Comparison of ENCODE assay signal across 22 cellular contexts in genomic region chr2:14996306-14997014, GRCh38.
"Had no signal": no experiment of that assay in that cellular context is flagged by ENCODE, and none has a peak within 500 bp of the region (broad histone marks: within the 10 kb centered on the region; RNA-seq: fewer than 3 reads in every experiment).

No MANE protein-coding gene starts in this region.

- FAIRE-seq: kidney had no signal

- H3K27me3 Mint-ChIP-seq: natural killer cell treated with Interleukin-12 subunit alpha and Interleukin-12 subunit beta and Interleukin-15 and Interleukin-18, amount 100 ng/mL, for 72 hours had no signal

- H3K36me3 ChIP-seq: colonic mucosa, left ventricle myocardium inferior, lower lobe of right lung, prostate gland, spleen, stomach had no signal

- H3K4me2 ChIP-seq: hepatocyte had no signal

- H3K9me3 Mint-ChIP-seq: memory B cell; mesothelial cell of epicardium; natural killer cell treated with Interleukin-12 subunit alpha and Interleukin-12 subunit beta and Interleukin-15 and Interleukin-18, amount 100 ng/mL, for 72 hours had no signal

- H3K4me3 ChIP-seq: colonic mucosa, hepatocyte, left ventricle myocardium inferior, lower lobe of right lung, prostate gland, spleen, stomach had no signal

- DNase-seq: colonic mucosa; dermis blood vessel endothelial cell; erythroblast; foreskin keratinocyte; kidney; left cardiac atrium; left ventricle myocardium inferior; lower lobe of right lung; spleen; stimulated activated CD4-positive, alpha-beta T cell treated with anti-CD3 and anti-CD28 coated beads, Interleukin-15, amount 100 ng/mL, for 24 hours; stimulated activated CD4-positive, alpha-beta T cell treated with anti-CD3 and anti-CD28 coated beads, Interleukin-1b, Interleukin-23, amount 100 ng/mL, for 48 hours; stimulated activated naive CD4-positive, alpha-beta T cell; stomach; substantia nigra; trophoblast cell had no signal

- H3K27me3 ChIP-seq: colonic mucosa, foreskin keratinocyte, hepatocyte, spleen, stomach had no signal

- H2AFZ ChIP-seq: hepatocyte, parathyroid adenoma had no signal

- H3K27ac Mint-ChIP-seq: memory B cell; mesothelial cell of epicardium; natural killer cell treated with Interleukin-12 subunit alpha and Interleukin-12 subunit beta and Interleukin-15 and Interleukin-18, amount 100 ng/mL, for 72 hours had no signal

- H3K4me3 Mint-ChIP-seq: memory B cell; mesothelial cell of epicardium; natural killer cell treated with Interleukin-12 subunit alpha and Interleukin-12 subunit beta and Interleukin-15 and Interleukin-18, amount 100 ng/mL, for 72 hours had no signal

- H3K9me3 ChIP-seq: colonic mucosa, left ventricle myocardium inferior, lower lobe of right lung, prostate gland, spleen, stomach had no signal

- H3K9ac ChIP-seq: parathyroid adenoma had no signal

- H3K36me3 Mint-ChIP-seq: memory B cell; mesothelial cell of epicardium; natural killer cell treated with Interleukin-12 subunit alpha and Interleukin-12 subunit beta and Interleukin-15 and Interleukin-18, amount 100 ng/mL, for 72 hours had no signal

- H3K4me1 Mint-ChIP-seq: memory B cell, mesothelial cell of epicardium had no signal

- H3K27ac ChIP-seq: colonic mucosa, foreskin keratinocyte, hepatocyte, left ventricle myocardium inferior, lower lobe of right lung, parathyroid adenoma, prostate gland, spleen, stomach had no signal

- ATAC-seq: foreskin keratinocyte, left cardiac atrium, lower lobe of right lung, sciatic nerve had no signal

- H3K79me2 ChIP-seq: hepatocyte, parathyroid adenoma had no signal
